19 cellular contexts compared by ENCODE assay signal in the genomic region with DNA sequence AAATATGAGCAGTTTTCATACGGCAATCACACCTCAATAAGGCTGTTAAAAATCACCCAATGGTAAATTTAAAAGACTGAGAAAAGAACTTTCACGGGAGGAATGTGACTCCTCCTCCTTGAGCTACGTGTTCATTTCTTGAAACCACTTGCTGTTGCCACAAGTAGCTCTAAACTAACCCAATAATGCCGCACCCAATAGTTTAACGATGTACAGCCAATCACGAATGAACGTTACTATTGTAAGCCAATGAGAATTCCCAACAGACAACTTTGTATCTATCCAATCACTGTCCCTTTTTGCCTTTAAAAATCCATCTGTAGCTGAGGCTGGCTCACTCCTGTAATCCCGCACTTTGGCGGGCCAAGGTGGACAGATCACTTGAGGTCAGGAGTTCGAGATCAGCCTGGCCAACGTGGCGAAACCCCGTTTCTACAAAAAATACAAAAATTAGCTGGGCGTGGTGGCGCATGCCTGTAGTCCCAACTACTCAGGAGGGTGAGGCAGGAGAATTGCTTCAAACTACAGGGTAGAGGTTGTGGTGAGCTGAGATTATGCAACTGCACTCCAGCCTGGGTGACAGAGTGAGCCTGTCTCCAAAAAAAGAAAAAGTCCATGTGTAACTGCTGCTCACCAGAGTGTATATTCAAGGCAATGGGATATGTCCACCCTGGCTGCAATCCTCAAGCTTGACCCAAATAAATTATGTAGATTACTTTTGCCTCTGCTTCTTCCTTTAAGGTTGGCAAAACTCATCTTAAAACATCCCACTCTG.
"Had no signal": no experiment of that assay in that cellular context is flagged by ENCODE, and none has a peak within 500 bp of the region (broad histone marks: within the 10 kb centered on the region; RNA-seq: fewer than 3 reads in every experiment).

No MANE protein-coding gene starts in this region.

- DNase-seq: activated CD4-positive, alpha-beta T cell treated with anti-CD3 and anti-CD28 coated beads, Interleukin-2, amount 50 U/mL, for 1 hour; activated CD4-positive, CD25-positive, alpha-beta regulatory T cell treated with anti-CD3 and anti-CD28 coated beads, Interleukin-2, amount 50 U/mL, for 72 hours; activated CD8-positive, alpha-beta T cell treated with anti-CD3 and anti-CD28 coated beads, Interleukin-2, amount 10 ng/mL, durations not matched to agents 7 days and 5 days; activated gamma-delta T cell; activated naive CD4-positive, alpha-beta T cell treated with anti-CD3 and anti-CD28 coated beads, Interleukin-2, amount 50 U/mL, for 16 hours; activated naive CD8-positive, alpha-beta T cell treated with anti-CD3 and anti-CD28 coated beads, Interleukin-2, amount 50 U/mL, for 24 hours; anterior cingulate cortex; foreskin fibroblast; kidney; left ventricle myocardium inferior; naive B cell; nucleus accumbens; stimulated activated CD4-positive, alpha-beta T cell treated with anti-CD3 and anti-CD28 coated beads, Interleukin-12 subunit alpha, Interleukin-12 subunit beta, amount 100 ng/mL, for 4 hours; SW 1271; T-helper 17 cell; transverse colon; WERI-Rb-1 had no signal

- H3K27ac ChIP-seq: left ventricle myocardium inferior, parathyroid adenoma, SK-N-MC, transverse colon, WERI-Rb-1 had no signal

- H3K4me1 ChIP-seq: transverse colon had no signal

- ATAC-seq: activated CD8-positive, alpha-beta T cell treated with anti-CD3 and anti-CD28 coated beads, Interleukin-2, amount 10 ng/mL, durations not matched to agents 7 days and 5 days; activated naive CD8-positive, alpha-beta T cell treated with anti-CD3 and anti-CD28 coated beads, Interleukin-2, amount 50 U/mL, for 24 hours; T-helper 17 cell had no signal

- H3K4me3 ChIP-seq: left ventricle myocardium inferior, SK-N-MC, transverse colon had no signal

- H3K9me3 ChIP-seq: left ventricle myocardium inferior, transverse colon had no signal

- H3K27me3 ChIP-seq: transverse colon had no signal
